Comparison of ENCODE assay signal across 8 cellular contexts in genomic region chr11:65573391-65574146, GRCh38. TPM values are rescaled to one million over a fixed set of nuclear protein-coding genes. Genes with fewer than 3 reads are reported as not detected.
A peak's percentile ranks its signal among the peaks of the same experiment; 100 is the strongest.
DNase-seq lines count a peak whose midpoint lies in the region; ATAC-seq and TF ChIP-seq lines count a peak whose summit lies in the region.

No MANE protein-coding gene starts in this region.

- DNase-seq in MM.1S (peak; percentile 29), 8988T (no peak)
- DNase-seq in activated CD4-positive, CD25-positive, alpha-beta regulatory T cell (lab: John Stamatoyannopoulos, UW), result no peak
- no peak for DNase-seq in central memory CD4-positive, alpha-beta T cell

- H2AFZ ChIP-seq in MM.1S (ENCODE audit: low read length), result no peak overlapping the region
- H2AFZ ChIP-seq in neural cell (ENCODE audit: low read depth, low read length), result no peak overlapping the region

- peak overlapping the region; percentile 98 for H3K9ac ChIP-seq in BLaER1
- H3K9ac ChIP-seq in MM.1S (ENCODE audit: low read length), result peak overlapping the region; percentile 61
- peak overlapping the region; percentile 67 to 77 for H3K9ac ChIP-seq in duodenal mucosa (ENCODE audit: low read depth in 1 of 2, low read length in 2 of 2)
- peak overlapping the region; percentile 91 for H3K9ac ChIP-seq in neural cell (ENCODE audit: low read length)

- no peak for TF ChIP-seq RAD21 in neural cell (conservative IDR thresholded peaks at IDR 0.05)

- H3K4me1 ChIP-seq in BLaER1, result peaks cover 65% of the 10 kb centered on the region
- peaks cover 35% of the 10 kb centered on the region for H3K4me1 ChIP-seq in MM.1S (ENCODE audit: low read length)
- H3K4me1 ChIP-seq in duodenal mucosa (ENCODE audit: control insufficient read depth in 1 of 2, insufficient read depth in 2 of 2, low read length in 2 of 2), result peaks cover 66 to 74% of the 10 kb centered on the region in 2 donors

- H3F3A ChIP-seq in MM.1S (ENCODE audit: insufficient read depth, low read length), result peaks cover 53% of the 10 kb centered on the region
- H3F3A ChIP-seq in neural cell (ENCODE audit: insufficient read depth, low read length, poor library complexity, severe bottlenecking), result peaks cover 9% of the 10 kb centered on the region

- H3K27ac ChIP-seq in BLaER1, result peak overlapping the region; percentile 96
- H3K27ac ChIP-seq in MM.1S (ENCODE audit: low read length), result peak overlapping the region; percentile 83
- H3K27ac ChIP-seq in duodenal mucosa (ENCODE audit: low read depth, low read length), result peak overlapping the region; percentile 42
- peak overlapping the region; percentile 73 for H3K27ac ChIP-seq in neural cell (ENCODE audit: low read length)

- peak overlapping the region; percentile 90 for H3K4me3 ChIP-seq in BLaER1
- H3K4me3 ChIP-seq in MM.1S (ENCODE audit: low read length), result peak overlapping the region; percentile 69
- H3K4me3 ChIP-seq in duodenal mucosa (ENCODE audit: low read depth in 1 of 2, low read length in 2 of 2), result peak overlapping the region; percentile 65 to 94
- peak overlapping the region; percentile 82 for H3K4me3 ChIP-seq in neural cell (ENCODE audit: low read length)

- ATAC-seq in GM21367 (IDR thresholded peaks at IDR 0.05; ENCODE audit: unreplicated experiment), result no peak

- no peaks in the 10 kb centered on the region for H3K9me3 ChIP-seq in BLaER1
- no peaks in the 10 kb centered on the region for H3K9me3 ChIP-seq in MM.1S (replicated peaks; ENCODE audit: insufficient read depth, low read length)
- no peaks in the 10 kb centered on the region for H3K9me3 ChIP-seq in duodenal mucosa (ENCODE audit: control insufficient read depth in 1 of 2, low read length in 2 of 2)
- no peaks in the 10 kb centered on the region for H3K9me3 ChIP-seq in neural cell (ENCODE audit: low read length)

- TF ChIP-seq CTCF in MM.1S (IDR thresholded peaks at IDR 0.05; ENCODE audit: low read length) (no peak), neural cell (IDR thresholded peaks at IDR 0.05; ENCODE audit: poor library complexity, severe bottlenecking) (no peak)

- no peaks in the 10 kb centered on the region for H3K9me2 ChIP-seq in MM.1S (replicated peaks; ENCODE audit: insufficient read depth, low read length)
- no peaks in the 10 kb centered on the region for H3K9me2 ChIP-seq in neural cell (ENCODE audit: insufficient read depth, low read length)

- H4K20me1 ChIP-seq in BLaER1 (peaks cover 55% of the 10 kb centered on the region), MM.1S (ENCODE audit: insufficient read depth, low read length) (no peaks in the 10 kb centered on the region), neural cell (ENCODE audit: insufficient read depth) (peaks cover 15% of the 10 kb centered on the region)

- H3K27me3 ChIP-seq in BLaER1 (no peaks in the 10 kb centered on the region), MM.1S (replicated peaks; ENCODE audit: insufficient read depth, low read length) (no peaks in the 10 kb centered on the region), duodenal mucosa (ENCODE audit: control insufficient read depth in 1 of 2, insufficient read depth in 2 of 2, low read length in 2 of 2) (no peaks in the 10 kb centered on the region), neural cell (ENCODE audit: insufficient read depth, low read depth, low read length) (peaks cover 7% of the 10 kb centered on the region)

- H3K4me2 ChIP-seq in BLaER1, result peak overlapping the region; percentile 100
- peak overlapping the region; percentile 89 for H3K4me2 ChIP-seq in MM.1S (ENCODE audit: low read depth, low read length)
- H3K4me2 ChIP-seq in neural cell (ENCODE audit: low read length), result peak overlapping the region; percentile 88

- peaks cover 9% of the 10 kb centered on the region for H3K36me3 ChIP-seq in BLaER1
- no peaks in the 10 kb centered on the region for H3K36me3 ChIP-seq in MM.1S (replicated peaks; ENCODE audit: insufficient read depth, low read length)
- H3K36me3 ChIP-seq in duodenal mucosa (ENCODE audit: control insufficient read depth in 1 of 2, insufficient read depth in 2 of 2, low read length in 2 of 2), result no peaks in the 10 kb centered on the region
- no peaks in the 10 kb centered on the region for H3K36me3 ChIP-seq in neural cell (ENCODE audit: insufficient read depth, low read length)

- H3K79me2 ChIP-seq in MM.1S (ENCODE audit: low read length), result peaks cover 73% of the 10 kb centered on the region
- peaks cover 43% of the 10 kb centered on the region for H3K79me2 ChIP-seq in neural cell (replicated peaks; ENCODE audit: insufficient read depth, low read length)

- TF ChIP-seq EP300 in neural cell (conservative IDR thresholded peaks at IDR 0.05; ENCODE audit: poor library complexity, severe bottlenecking), result no peak

TF ChIP-seq in neural cell, 6 proteins besides CTCF, POLR2A, EP300 and RAD21:
- TF ChIP-seq REST (IDR thresholded peaks at IDR 0.05; ENCODE audit: borderline replicate concordance) (no peak), MXI1 (conservative IDR thresholded peaks at IDR 0.05; ENCODE audit: poor library complexity, severe bottlenecking) (no peak), SMC3 (conservative IDR thresholded peaks at IDR 0.05; ENCODE audit: poor library complexity) (no peak), EZH2 (IDR thresholded peaks at IDR 0.05; ENCODE audit: borderline replicate concordance, insufficient read depth, low read length, poor library complexity, severe bottlenecking) (no peak), TAF1 (IDR thresholded peaks at IDR 0.05; ENCODE audit: low read depth) (no peak), POLR2AphosphoS5 (IDR thresholded peaks at IDR 0.05) (no peak)

RNA-seq across cellular contexts. Expression of gene FAM89B, which starts 1.2 kb away (rescaled TPM):
- 75.1 and 86.1 TPM in 2 replicates for polyA plus RNA-seq in neural cell
- polyA minus RNA-seq in neural cell, result 52.6 and 57.5 TPM in 2 replicates

RNA-seq across cellular contexts. Expression of gene EHBP1L1, which starts 2.3 kb away (rescaled TPM):
- polyA plus RNA-seq in neural cell, result 18.3 and 19.8 TPM in 2 replicates
- 5.4 and 8.6 TPM in 2 replicates for polyA minus RNA-seq in neural cell

RNA-seq across cellular contexts. Expression of gene ZNRD2, which starts 3.3 kb away (rescaled TPM):
- polyA plus RNA-seq in neural cell, result 35.4 and 36.2 TPM in 2 replicates
- 16.4 and 24.8 TPM in 2 replicates for polyA minus RNA-seq in neural cell

RNA-seq across cellular contexts. Expression of gene LTBP3, which starts 15.4 kb away (rescaled TPM):
- polyA plus RNA-seq in neural cell, result 3.5 and 4.6 TPM in 2 replicates
- polyA minus RNA-seq in neural cell, result 0.97 and 2.3 TPM in 2 replicates

RNA-seq across cellular contexts. Expression of gene KCNK7, which starts 22.0 kb away (rescaled TPM):
- 1.1 TPM in 1 of 2 replicates, not detected in the other for polyA plus RNA-seq in neural cell
- polyA minus RNA-seq in neural cell, result 0.49 TPM in 1 of 2 replicates, not detected in the other

Comparison
In these comparisons a context has a peak if more than half of its experiments do, and no peak if none do; other contexts are left out.
1. H3K27ac ChIP-seq: peak in every context shown above with its lines; median percentile 96 in BLaER1; 83 in MM.1S; 73 in neural cell; 42 in duodenal mucosa.